ENCODE assay signal across 1 cellular context in the genomic region with DNA sequence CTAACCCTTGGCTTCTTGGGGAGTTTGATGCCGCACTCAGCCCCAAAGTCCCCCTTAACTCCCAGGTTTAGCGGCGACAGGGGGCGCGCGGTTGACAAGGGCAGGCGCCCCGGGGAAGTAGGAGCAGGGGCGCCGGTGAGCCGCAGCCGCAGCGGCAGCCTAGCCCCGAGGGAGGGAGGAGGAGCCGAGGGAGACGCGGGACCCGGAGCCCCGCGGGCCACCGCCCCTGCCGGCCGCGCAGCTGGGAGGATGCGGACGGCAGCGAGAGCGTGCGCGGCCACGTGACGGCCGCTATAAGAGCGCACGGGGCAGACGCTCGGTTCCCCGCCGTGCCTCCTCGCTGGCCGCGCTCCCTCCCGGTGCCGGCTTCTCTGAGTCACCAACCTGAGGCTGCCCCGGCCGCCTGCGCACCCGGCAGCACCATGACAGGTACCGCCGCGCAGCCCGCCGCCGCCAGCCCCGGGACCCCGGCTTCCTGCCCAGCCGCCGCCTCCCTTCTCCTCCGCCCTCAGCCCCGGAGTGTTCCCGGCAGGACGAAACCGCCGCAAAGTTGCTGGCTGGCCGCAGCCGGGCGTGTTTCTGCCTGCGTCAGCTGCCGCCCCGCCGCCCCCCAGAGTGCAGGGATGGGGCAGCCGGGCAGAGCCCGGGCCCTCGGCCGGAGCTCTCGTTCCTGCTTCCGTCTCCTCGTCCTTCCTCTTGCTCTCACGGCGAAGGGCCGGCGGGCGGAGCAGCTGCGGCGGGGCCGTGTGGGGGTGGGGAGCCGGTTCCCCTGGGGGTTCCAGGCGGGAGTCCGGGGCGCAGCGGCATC.
A peak's percentile ranks its signal among the peaks of the same experiment; 100 is the strongest.
TF ChIP-seq lines count a peak whose summit lies in the region.

A gene (plus strand): TSS at position 322 of the 808 bp plus-strand sequence. CDS start 101 bp downstream, at position 423.

TF ChIP-seq in HepG2, 621 proteins besides CTCF, POLR2A, EP300 and RAD21 (continued from another document):
- TF ChIP-seq, protein P1, sequence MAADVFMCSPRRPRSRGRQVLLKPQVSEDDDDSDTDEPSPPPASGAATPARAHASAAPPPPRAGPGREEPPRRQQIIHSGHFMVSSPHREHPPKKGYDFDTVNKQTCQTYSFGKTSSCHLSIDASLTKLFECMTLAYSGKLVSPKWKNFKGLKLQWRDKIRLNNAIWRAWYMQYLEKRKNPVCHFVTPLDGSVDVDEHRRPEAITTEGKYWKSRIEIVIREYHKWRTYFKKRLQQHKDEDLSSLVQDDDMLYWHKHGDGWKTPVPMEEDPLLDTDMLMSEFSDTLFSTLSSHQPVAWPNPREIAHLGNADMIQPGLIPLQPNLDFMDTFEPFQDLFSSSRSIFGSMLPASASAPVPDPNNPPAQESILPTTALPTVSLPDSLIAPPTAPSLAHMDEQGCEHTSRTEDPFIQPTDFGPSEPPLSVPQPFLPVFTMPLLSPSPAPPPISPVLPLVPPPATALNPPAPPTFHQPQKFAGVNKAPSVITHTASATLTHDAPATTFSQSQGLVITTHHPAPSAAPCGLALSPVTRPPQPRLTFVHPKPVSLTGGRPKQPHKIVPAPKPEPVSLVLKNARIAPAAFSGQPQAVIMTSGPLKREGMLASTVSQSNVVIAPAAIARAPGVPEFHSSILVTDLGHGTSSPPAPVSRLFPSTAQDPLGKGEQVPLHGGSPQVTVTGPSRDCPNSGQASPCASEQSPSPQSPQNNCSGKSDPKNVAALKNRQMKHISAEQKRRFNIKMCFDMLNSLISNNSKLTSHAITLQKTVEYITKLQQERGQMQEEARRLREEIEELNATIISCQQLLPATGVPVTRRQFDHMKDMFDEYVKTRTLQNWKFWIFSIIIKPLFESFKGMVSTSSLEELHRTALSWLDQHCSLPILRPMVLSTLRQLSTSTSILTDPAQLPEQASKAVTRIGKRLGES (CRISPR knock-in tag; IDR thresholded peaks at IDR 0.05; ENCODE audit: borderline replicate concordance): no peak
- TF ChIP-seq, protein P2, sequence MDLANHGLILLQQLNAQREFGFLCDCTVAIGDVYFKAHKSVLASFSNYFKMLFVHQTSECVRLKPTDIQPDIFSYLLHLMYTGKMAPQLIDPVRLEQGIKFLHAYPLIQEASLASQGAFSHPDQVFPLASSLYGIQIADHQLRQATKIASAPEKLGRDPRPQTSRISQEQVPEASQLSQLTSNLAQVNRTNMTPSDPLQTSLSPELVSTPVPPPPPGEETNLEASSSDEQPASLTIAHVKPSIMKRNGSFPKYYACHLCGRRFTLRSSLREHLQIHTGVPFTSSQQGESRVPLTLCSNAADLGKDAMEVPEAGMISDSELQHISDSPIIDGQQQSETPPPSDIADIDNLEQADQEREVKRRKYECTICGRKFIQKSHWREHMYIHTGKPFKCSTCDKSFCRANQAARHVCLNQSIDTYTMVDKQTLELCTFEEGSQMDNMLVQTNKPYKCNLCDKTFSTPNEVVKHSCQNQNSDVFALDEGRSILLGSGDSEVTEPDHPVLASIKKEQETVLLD (CRISPR knock-in tag; IDR thresholded peaks at IDR 0.05; ENCODE audit: low read depth): 0 out of 2 replicates have a peak, but pooled peaks have one; percentile 22
- TF ChIP-seq ZNF563 (CRISPR knock-in tag; IDR thresholded peaks at IDR 0.05) (peak; percentile 56; the same call in 1 of the 2 replicates), ATF7-NPFF (CRISPR knock-in tag; IDR thresholded peaks at IDR 0.05; ENCODE audit: low read depth) (0 out of 2 replicates have a peak, but pooled peaks have one; percentile 46), ZNF431 (CRISPR knock-in tag; IDR thresholded peaks at IDR 0.05; ENCODE audit: borderline replicate concordance, low read depth) (no peak), TRIM24 (CRISPR knock-in tag; IDR thresholded peaks at IDR 0.05) (no peak), KLF12 (CRISPR knock-in tag; IDR thresholded peaks at IDR 0.05; ENCODE audit: borderline replicate concordance) (peak; percentile 88), KAT7 (CRISPR knock-in tag; IDR thresholded peaks at IDR 0.05; ENCODE audit: borderline replicate concordance) (peak; percentile 66; the same call in 1 of the 2 replicates), ZNF549 (CRISPR knock-in tag; IDR thresholded peaks at IDR 0.05) (no peak), POLR2G (IDR thresholded peaks at IDR 0.05; ENCODE audit: low read depth, low read length) (peak; percentile 73), ZSCAN30 (CRISPR knock-in tag; IDR thresholded peaks at IDR 0.05) (no peak), ZNF446 (CRISPR knock-in tag; IDR thresholded peaks at IDR 0.05) (peak; percentile 94), EEA1 (CRISPR knock-in tag; IDR thresholded peaks at IDR 0.05; ENCODE audit: borderline replicate concordance) (peak; percentile 91), YEATS4 (CRISPR knock-in tag; IDR thresholded peaks at IDR 0.05; ENCODE audit: borderline replicate concordance) (peak; percentile 81), ARID2 (CRISPR knock-in tag; IDR thresholded peaks at IDR 0.05; ENCODE audit: borderline replicate concordance) (peak; percentile 29; the same call in 1 of the 2 replicates)
- TF ChIP-seq, protein P3, sequence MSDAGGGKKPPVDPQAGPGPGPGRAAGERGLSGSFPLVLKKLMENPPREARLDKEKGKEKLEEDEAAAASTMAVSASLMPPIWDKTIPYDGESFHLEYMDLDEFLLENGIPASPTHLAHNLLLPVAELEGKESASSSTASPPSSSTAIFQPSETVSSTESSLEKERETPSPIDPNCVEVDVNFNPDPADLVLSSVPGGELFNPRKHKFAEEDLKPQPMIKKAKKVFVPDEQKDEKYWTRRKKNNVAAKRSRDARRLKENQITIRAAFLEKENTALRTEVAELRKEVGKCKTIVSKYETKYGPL (CRISPR knock-in tag; IDR thresholded peaks at IDR 0.05): 0 out of 2 replicates have a peak, but pooled peaks have one; percentile 20
TF ChIP-seq in HepG2: peak in this region for 176.
